Comparison of ENCODE assay signal across 8 cellular contexts in genomic region chr3:44114142-44114541, GRCh38.
DNase-seq lines count a peak whose midpoint lies in the region; ATAC-seq, FAIRE-seq and TF ChIP-seq lines count a peak whose summit lies in the region.
"Had no signal": no experiment of that assay in that cellular context is flagged by ENCODE, and none has a peak within 500 bp of the region (broad histone marks: within the 10 kb centered on the region; RNA-seq: fewer than 3 reads in every experiment).

No MANE protein-coding gene starts in this region.

- no peak overlapping the region for H3K27ac Mint-ChIP-seq in activated naive CD8-positive, alpha-beta T cell treated with anti-CD3 and anti-CD28 coated beads for 36 hours

- H3K9me3 ChIP-seq in MG63: no peaks in the 10 kb centered on the region
- H3K9me3 ChIP-seq in lower lobe of right lung: no peaks in the 10 kb centered on the region
- H3K9me3 ChIP-seq in testis: no peaks in the 10 kb centered on the region
- H3K9me3 ChIP-seq: SJSA1 had no signal

- ATAC-seq in lower lobe of right lung: peak in 1 of 2 donors; percentile 38
- no peak for ATAC-seq in HG02973 (IDR thresholded peaks at IDR 0.05; ENCODE audit: unreplicated experiment)
- no peak for ATAC-seq in GM21737 (IDR thresholded peaks at IDR 0.05; ENCODE audit: unreplicated experiment)

- intact Hi-C loops in lower lobe of right lung (cut with DNase I): no loop called here
- intact Hi-C loops in testis (cut with DNase I; ENCODE audit: low total_unique reads): no loop called here

- H3K36me3 Mint-ChIP-seq in activated naive CD8-positive, alpha-beta T cell treated with anti-CD3 and anti-CD28 coated beads for 36 hours: no peaks in the 10 kb centered on the region

- 66 to 73% methylated on average over 8 to 12 of the region's 12 CpGs for WGBS in testis, 2 donors

- no peak overlapping the region for H3K4me3 ChIP-seq in MG63
- no peak overlapping the region for H3K4me3 ChIP-seq in lower lobe of right lung
- no peak overlapping the region for H3K4me3 ChIP-seq in testis
- H3K4me3 ChIP-seq: SJSA1 had no signal

- H3K4me3 Mint-ChIP-seq in activated naive CD8-positive, alpha-beta T cell treated with anti-CD3 and anti-CD28 coated beads for 36 hours: no peak overlapping the region

- no peaks in the 10 kb centered on the region for H3K27me3 ChIP-seq in MG63
- H3K27me3 ChIP-seq in lower lobe of right lung (ENCODE audit: low read depth): no peaks in the 10 kb centered on the region
- H3K27me3 ChIP-seq in testis: no peaks in the 10 kb centered on the region
- H3K27me3 ChIP-seq: SJSA1 had no signal

- H3K9me3 Mint-ChIP-seq in activated naive CD8-positive, alpha-beta T cell treated with anti-CD3 and anti-CD28 coated beads for 36 hours: no peaks in the 10 kb centered on the region

- H3K36me3 ChIP-seq in MG63: no peaks in the 10 kb centered on the region
- H3K36me3 ChIP-seq in lower lobe of right lung: no peaks in the 10 kb centered on the region
- H3K36me3 ChIP-seq in testis (ENCODE audit: low read depth, missing control alignments): no peaks in the 10 kb centered on the region
- H3K36me3 ChIP-seq: SJSA1 had no signal

- DNase-seq in GM12891 (ENCODE audit: insufficient read length, low spot score): peak; percentile 48
- DNase-seq in MG63: peak; percentile 28
- peak; percentile 42 for DNase-seq in activated naive CD8-positive, alpha-beta T cell treated with anti-CD3 and anti-CD28 coated beads for 36 hours
- no peak for DNase-seq in lower lobe of right lung
- peak; percentile 54 for DNase-seq in testis

- H3K4me1 Mint-ChIP-seq in activated naive CD8-positive, alpha-beta T cell treated with anti-CD3 and anti-CD28 coated beads for 36 hours: peaks cover 2% of the 10 kb centered on the region

- peak; percentile 75 for FAIRE-seq in GM12891 (lab: Jason Lieb, UNC)

- TF ChIP-seq CTCF in lower lobe of right lung (IDR thresholded peaks at IDR 0.05) (peak; percentile 38), testis (IDR thresholded peaks at IDR 0.05) (peak in 1 of 3 experiments; percentile 16)

- H3K27ac ChIP-seq in lower lobe of right lung (no peak overlapping the region), testis (no peak overlapping the region)
- H3K27ac ChIP-seq: SJSA1 had no signal

- TF ChIP-seq POLR2A in GM12891 (IDR thresholded peaks at IDR 0.05; ENCODE audit: low read depth, low read length) (no peak), testis (IDR thresholded peaks at IDR 0.05) (no peak)

- H3K4me1 ChIP-seq in lower lobe of right lung (no peaks in the 10 kb centered on the region), testis (no peaks in the 10 kb centered on the region)
- H3K4me1 ChIP-seq: SJSA1 had no signal

- H3K27me3 Mint-ChIP-seq in activated naive CD8-positive, alpha-beta T cell treated with anti-CD3 and anti-CD28 coated beads for 36 hours: peaks cover 24% of the 10 kb centered on the region

TF ChIP-seq in GM12891, 5 proteins besides CTCF, POLR2A, EP300 and RAD21:
- TF ChIP-seq TAF1 (IDR thresholded peaks at IDR 0.05; ENCODE audit: low read depth, low read length): no peak
- no peak for TF ChIP-seq POU2F2 (IDR thresholded peaks at IDR 0.05; ENCODE audit: low read depth, low read length)
- TF ChIP-seq POLR2AphosphoS5 (IDR thresholded peaks at IDR 0.05; ENCODE audit: low read depth, low read length): no peak
- TF ChIP-seq PAX5 (IDR thresholded peaks at IDR 0.05; ENCODE audit: insufficient read depth, low read length, severe bottlenecking): no peak
- TF ChIP-seq SPI1 (IDR thresholded peaks at IDR 0.05; ENCODE audit: low read depth, low read length): no peak
